ENCODE assay signal across 20 cellular contexts in genomic region chr20:36676701-36677421, GRCh38. TPM values are rescaled to one million over a fixed set of nuclear protein-coding genes. Genes with fewer than 3 reads are reported as not detected.
DNase-seq lines count a peak whose midpoint lies in the region; ATAC-seq and TF ChIP-seq lines count a peak whose summit lies in the region.
"Had no signal": no experiment of that assay in that cellular context is flagged by ENCODE, and none has a peak within 500 bp of the region (broad histone marks: within the 10 kb centered on the region; RNA-seq: fewer than 3 reads in every experiment).

No MANE protein-coding gene starts in this region.

- no peak overlapping the region for H3K4ac ChIP-seq in H9 (ENCODE audit: low read depth, low read length)

- POLR2A ChIA-PET in WTC11 (lab: Charles Lee) = interaction anchor here (0.8 to 2.1 kb wide), 6 partner anchors 11 to 105 kb away, joined by 3 to 7 read pairs (median 4); partner anchors contain the start of genes DSN1 and NDRG3

- no peak overlapping the region for H2BK15ac ChIP-seq in H9 (ENCODE audit: low read depth, low read length)

- peaks cover 5 to 6% (median 6%) of the 10 kb centered on the region in 3 experiments; a peak in 5 of 7 replicates for H3K36me3 Mint-ChIP-seq in H9 (ENCODE audit: insufficient read depth in 1 of 3, low read depth in 3 of 3)
- peaks cover 17% of the 10 kb centered on the region for H3K36me3 Mint-ChIP-seq in WTC11
- peaks cover 4% of the 10 kb centered on the region for H3K36me3 Mint-ChIP-seq in progenitor cell of endocrine pancreas (ENCODE audit: insufficient read depth)
- H3K36me3 Mint-ChIP-seq: activated CD4-positive, alpha-beta memory T cell treated with anti-CD3 and anti-CD28 coated beads for 36 hours had no signal

- no peaks in the 10 kb centered on the region for H3K27me3 ChIP-seq in H9 (ENCODE audit: insufficient read depth, low read length)
- no peaks in the 10 kb centered on the region for H3K27me3 ChIP-seq in foreskin keratinocyte
- H3K27me3 ChIP-seq: brain microvascular endothelial cell, dorsolateral prefrontal cortex, heart right ventricle had no signal

- H4K8ac ChIP-seq in H9 (replicated peaks; ENCODE audit: insufficient read length, low read depth, low read length) = no peak overlapping the region

- no peaks in the 10 kb centered on the region for H3K23me2 ChIP-seq in H9 (ENCODE audit: insufficient read length, low read depth, low read length, poor library complexity, severe bottlenecking)

- H3T11ph ChIP-seq in H9 (ENCODE audit: low read length) = no peak overlapping the region

- no peak overlapping the region for H3K23ac ChIP-seq in H9 (ENCODE audit: insufficient read length, low read depth, low read length)

- TF ChIP-seq CTCF in H9 (conservative IDR thresholded peaks at IDR 0.05) (0 out of 3 replicates have a peak, but pooled peaks have one; percentile 5), WTC11 (IDR thresholded peaks at IDR 0.05) (no peak), progenitor cell of endocrine pancreas (IDR thresholded peaks at IDR 0.05; ENCODE audit: unreplicated experiment) (no peak), foreskin keratinocyte (conservative IDR thresholded peaks at IDR 0.05) (no peak)

- ATAC-seq in WTC11 (peak; percentile 97), foreskin keratinocyte (no peak), GM18519 (IDR thresholded peaks at IDR 0.05; ENCODE audit: low FRiP score, unreplicated experiment) (no peak)
- ATAC-seq: activated T-cell treated with anti-CD3 and anti-CD28 coated beads, Interleukin-2, amount 50 U/mL, for 72 hours had no signal

- H3K27ac ChIP-seq in H9 (ENCODE audit: insufficient read length, low read depth, low read length) = no peak overlapping the region
- no peak overlapping the region for H3K27ac ChIP-seq in foreskin keratinocyte
- H3K27ac ChIP-seq: brain microvascular endothelial cell, dorsolateral prefrontal cortex, heart right ventricle, left ventricle myocardium inferior, prostate gland, thoracic aorta had no signal

- no peak overlapping the region for H3K56ac ChIP-seq in H9 (ENCODE audit: insufficient read length, low read depth, low read length)

- H3K27me3 Mint-ChIP-seq in H9 (ENCODE audit: low read depth) (no peaks in the 10 kb centered on the region), WTC11 (ENCODE audit: low read depth) (no peaks in the 10 kb centered on the region), progenitor cell of endocrine pancreas (no peaks in the 10 kb centered on the region)
- H3K27me3 Mint-ChIP-seq: activated CD4-positive, alpha-beta memory T cell treated with anti-CD3 and anti-CD28 coated beads for 36 hours; activated naive CD8-positive, alpha-beta T cell had no signal

- peak overlapping the region; percentile 77 to 84 for H3K4me3 Mint-ChIP-seq in H9
- H3K4me3 Mint-ChIP-seq in WTC11 = peak overlapping the region; percentile 86
- peak overlapping the region; percentile 85 for H3K4me3 Mint-ChIP-seq in progenitor cell of endocrine pancreas (ENCODE audit: low read depth)
- H3K4me3 Mint-ChIP-seq: activated CD4-positive, alpha-beta memory T cell treated with anti-CD3 and anti-CD28 coated beads for 36 hours; activated naive CD8-positive, alpha-beta T cell; activated T-cell treated with anti-CD3 and anti-CD28 coated beads, Interleukin-2, amount 50 U/mL, for 72 hours; HFFc6 had no signal

- no peak overlapping the region for H4K91ac ChIP-seq in H9 (ENCODE audit: insufficient read length, low read depth, low read length)

- peak overlapping the region; percentile 88 for H3K4me3 ChIP-seq in iPS-18c (ENCODE audit: insufficient read depth, low read depth, low read length)
- H3K4me3 ChIP-seq: dorsolateral prefrontal cortex, heart right ventricle, left ventricle myocardium inferior, prostate gland, thoracic aorta had no signal

- no peak overlapping the region for H2AFZ ChIP-seq in H9 (ENCODE audit: low read length)

- DNase-seq in H9 = peak; percentile 98
- peak; percentile 92 for DNase-seq in WTC11 (ENCODE audit: low spot score)
- DNase-seq in progenitor cell of endocrine pancreas (ENCODE audit: low spot score, unreplicated experiment) = peak; percentile 83
- DNase-seq in foreskin keratinocyte = no peak
- DNase-seq in activated naive CD4-positive, alpha-beta T cell treated with Interleukin-2 at 50 U/mL for 16 hours = no peak
- DNase-seq: activated CD4-positive, alpha-beta memory T cell treated with anti-CD3 and anti-CD28 coated beads for 36 hours; activated T-cell treated with anti-CD3 and anti-CD28 coated beads, Interleukin-2, amount 50 U/mL, for 72 hours; brain microvascular endothelial cell; dorsolateral prefrontal cortex; heart right ventricle; HFFc6; left ventricle myocardium inferior; NCI-H1436; NCI-H2227 treated with DMSO at 0.1 percent for 48 hours had no signal

- H2BK5ac ChIP-seq in H9 (ENCODE audit: insufficient read length, low read length) = no peak overlapping the region

- H3K9me3 ChIP-seq in H9 (ENCODE audit: control insufficient read depth, low read depth, low read length) (no peaks in the 10 kb centered on the region), iPS-18c (ENCODE audit: control insufficient read depth, insufficient read depth, low read length) (no peaks in the 10 kb centered on the region)
- H3K9me3 ChIP-seq: heart right ventricle, left ventricle myocardium inferior, prostate gland, thoracic aorta had no signal

- CTCF ChIA-PET in WTC11 (lab: Charles Lee) = interaction anchor here (0.7 to 2.5 kb wide), 17 partner anchors 10 to 346 kb away, joined by 3 to 9 read pairs (median 4); partner anchors contain the start of genes DSN1, NDRG3 and RAB5IF

- H3K14ac ChIP-seq in H9 (ENCODE audit: insufficient read depth, low read length) = peak overlapping the region; percentile 42; the same call in 1 of the 2 replicates

- H2BK12ac ChIP-seq in H9 (ENCODE audit: insufficient read length, low read depth, low read length) = no peak overlapping the region

- no peaks in the 10 kb centered on the region for H3K79me1 ChIP-seq in H9 (ENCODE audit: insufficient read depth, low read depth, low read length, poor library complexity, severe bottlenecking)

- H3K4me2 ChIP-seq in H9 (ENCODE audit: insufficient read depth, insufficient read length, low read length) = peak overlapping the region; percentile 24

- H3K9me3 Mint-ChIP-seq in H9 (no peaks in the 10 kb centered on the region), WTC11 (no peaks in the 10 kb centered on the region), progenitor cell of endocrine pancreas (ENCODE audit: low read depth) (no peaks in the 10 kb centered on the region)
- H3K9me3 Mint-ChIP-seq: activated CD4-positive, alpha-beta memory T cell treated with anti-CD3 and anti-CD28 coated beads for 36 hours; activated T-cell treated with anti-CD3 and anti-CD28 coated beads, Interleukin-2, amount 50 U/mL, for 72 hours; HFFc6 had no signal

- no peak overlapping the region for H3K18ac ChIP-seq in H9 (ENCODE audit: insufficient read length, low read depth, low read length)

- H3K79me2 ChIP-seq in H9 (ENCODE audit: insufficient read depth, low read length) = no peaks in the 10 kb centered on the region

- no CpG with 5 or more reads among the region's 27 CpGs for WGBS in H9 (ENCODE audit: extremely low coverage, insufficient read length, low lambda C conversion rate)

- no peak overlapping the region for H2BK20ac ChIP-seq in H9 (ENCODE audit: low read depth, low read length, poor library complexity, severe bottlenecking)

- no peak overlapping the region for H2BK120ac ChIP-seq in H9 (ENCODE audit: low read depth, low read length, poor library complexity, severe bottlenecking)

- no peaks in the 10 kb centered on the region for H4K20me1 ChIP-seq in H9 (ENCODE audit: control insufficient read depth, insufficient read depth, insufficient read length)

- no peak overlapping the region for H2AK5ac ChIP-seq in H9 (ENCODE audit: insufficient read length, low read length)

- no peaks in the 10 kb centered on the region for H3K4me1 ChIP-seq in H9 (ENCODE audit: insufficient read depth, low read length)
- no peaks in the 10 kb centered on the region for H3K4me1 ChIP-seq in foreskin keratinocyte
- H3K4me1 ChIP-seq: heart right ventricle, left ventricle myocardium inferior, prostate gland had no signal

- no peak overlapping the region for H4K5ac ChIP-seq in H9 (ENCODE audit: insufficient read length, low read depth, low read length)

- peak overlapping the region; percentile 35 for H3K9ac ChIP-seq in H9 (ENCODE audit: extremely low read depth, insufficient read length, low read length)

- H3K4me1 Mint-ChIP-seq in H9 (peaks cover 8 to 12% of the 10 kb centered on the region in 2 experiments), WTC11 (peaks cover 10% of the 10 kb centered on the region), progenitor cell of endocrine pancreas (ENCODE audit: low read depth) (peaks cover 12% of the 10 kb centered on the region)

- H3K27ac Mint-ChIP-seq in H9 (peak overlapping the region in 2 of 3 experiments; percentile 85 to 89; a peak in 2 of 7 replicates), WTC11 (peak overlapping the region; percentile 99), progenitor cell of endocrine pancreas (peak overlapping the region; percentile 92)
- H3K27ac Mint-ChIP-seq: activated CD4-positive, alpha-beta memory T cell treated with anti-CD3 and anti-CD28 coated beads for 36 hours; activated naive CD8-positive, alpha-beta T cell; activated T-cell treated with anti-CD3 and anti-CD28 coated beads, Interleukin-2, amount 50 U/mL, for 72 hours; HFFc6 had no signal

RNA-seq across cellular contexts. Expression of gene SLA2, which starts 30.9 kb away (rescaled TPM):
- total RNA-seq in H9 (2021) (0.13 and 0.20 TPM in 2 replicates), WTC11 (2021) (0.11 to 0.23 TPM (median 0.17 TPM) in 3 replicates), progenitor cell of endocrine pancreas (0.62 and 0.77 TPM in 2 replicates), foreskin keratinocyte (not detected in 2 replicates)
- polyA plus RNA-seq in foreskin keratinocyte = 0.03 TPM in 1 of 2 replicates, not detected in the other
- total RNA-seq: HFFc6 had no signal
- polyA plus RNA-seq: BJ had no signal

Comparison
In these comparisons a context has a peak if more than half of its experiments do, and no peak if none do; other contexts are left out.
1. DNase-seq: peak in H9 (single experiment), WTC11 (single experiment) and progenitor cell of endocrine pancreas (single experiment); none in foreskin keratinocyte (0 of 2) and activated naive CD4-positive, alpha-beta T cell treated with Interleukin-2 at 50 U/mL for 16 hours (single experiment).
2. Peak in every context shown above with its lines, with median percentiles within 50 percentile points of each other: H3K27ac Mint-ChIP-seq and H3K4me3 Mint-ChIP-seq.